Comparison of ENCODE assay signal across 8 cellular contexts in genomic region chr21:42061866-42062542, GRCh38. TPM values are rescaled to one million over a fixed set of nuclear protein-coding genes. Genes with fewer than 3 reads are reported as not detected.
DNase-seq lines count a peak whose midpoint lies in the region; ATAC-seq and TF ChIP-seq lines count a peak whose summit lies in the region.

No MANE protein-coding gene starts in this region.

- H3K79me2 ChIP-seq in OCI-LY7 (ENCODE audit: insufficient read depth, low read depth, low read length), result peaks cover 14% of the 10 kb centered on the region; the same call in 1 of the 2 replicates

- DNase-seq in OCI-LY7 (ENCODE audit: low spot score) (peak; percentile 93), NCI-H1694 treated with DMSO at 0.1 percent for 48 hours (lab: John Stamatoyannopoulos, UW) (no peak), inferior parietal cortex (ENCODE audit: extremely low spot score) (no peak), HT-29 (ENCODE audit: low spot score) (no peak)
- DNase-seq in stimulated activated CD8-positive, alpha-beta memory T cell treated with anti-CD3 and anti-CD28 coated beads, Interleukin-4, amount 100 ng/mL, for 24 hours (ENCODE audit: low read depth), result peak; percentile 30

- H3K36me3 ChIP-seq in OCI-LY7 (ENCODE audit: insufficient read depth, low read length), result no peaks in the 10 kb centered on the region

- ATAC-seq in GM18517 (IDR thresholded peaks at IDR 0.05; ENCODE audit: unreplicated experiment) (peak; percentile 34), HG02642 (IDR thresholded peaks at IDR 0.05; ENCODE audit: poor library complexity, unreplicated experiment) (peak; percentile 22)

- no peak for TF ChIP-seq CTCF in OCI-LY7 (conservative IDR thresholded peaks at IDR 0.05; ENCODE audit: low read length)

- no peaks in the 10 kb centered on the region for H3K36me3 Mint-ChIP-seq in activated naive CD4-positive, alpha-beta T cell treated with anti-CD3 and anti-CD28 coated beads, Interleukin-2, amount 50 U/mL, for 24 hours

- H2AFZ ChIP-seq in OCI-LY7 (ENCODE audit: low read length), result no peak overlapping the region

- peak overlapping the region; percentile 41 for H3K27ac Mint-ChIP-seq in activated naive CD4-positive, alpha-beta T cell treated with anti-CD3 and anti-CD28 coated beads, Interleukin-2, amount 50 U/mL, for 24 hours

- peak overlapping the region; percentile 88 for H3K4me3 Mint-ChIP-seq in activated naive CD4-positive, alpha-beta T cell treated with anti-CD3 and anti-CD28 coated beads, Interleukin-2, amount 50 U/mL, for 24 hours

- H3K9me3 ChIP-seq in OCI-LY7 (ENCODE audit: low read length), result no peaks in the 10 kb centered on the region

- CTCF ChIA-PET in OCI-LY7 (lab: Charles Lee; ENCODE audit: unreplicated experiment), result no interaction called here

- peak overlapping the region; percentile 94 for H3K4me2 ChIP-seq in OCI-LY7 (ENCODE audit: low read length)

- H3K9me3 Mint-ChIP-seq in activated naive CD4-positive, alpha-beta T cell treated with anti-CD3 and anti-CD28 coated beads, Interleukin-2, amount 50 U/mL, for 24 hours, result no peaks in the 10 kb centered on the region

- POLR2A ChIA-PET in OCI-LY7 (lab: Charles Lee), result interaction anchor here (0.6 to 2.2 kb wide), 2 partner anchors 46 to 200 kb away, joined by 3 to 11 read pairs; no protein-coding TSS in a partner anchor

- no peaks in the 10 kb centered on the region for H4K20me1 ChIP-seq in OCI-LY7 (ENCODE audit: insufficient read depth, low read length)

- H3K9me2 ChIP-seq in OCI-LY7 (ENCODE audit: insufficient read depth, low read length), result no peaks in the 10 kb centered on the region

- peaks cover 71% of the 10 kb centered on the region for H3K4me1 ChIP-seq in OCI-LY7 (ENCODE audit: insufficient read depth, low read length, poor library complexity, severe bottlenecking)

- peak overlapping the region; percentile 93 for H3K27ac ChIP-seq in OCI-LY7 (ENCODE audit: low read depth, low read length, poor library complexity, severe bottlenecking)

- H3K4me3 ChIP-seq in OCI-LY7 (ENCODE audit: low read depth, low read length, poor library complexity, severe bottlenecking), result peak overlapping the region; percentile 68

- TSS peak; percentile 88 for BruUV-seq in OCI-LY7 (replicated peaks; lab: Mats Ljungman, UMichigan)

- H3K27me3 Mint-ChIP-seq in activated naive CD4-positive, alpha-beta T cell treated with anti-CD3 and anti-CD28 coated beads, Interleukin-2, amount 50 U/mL, for 24 hours, result no peaks in the 10 kb centered on the region

- peaks cover 64% of the 10 kb centered on the region for H3K4me1 Mint-ChIP-seq in activated naive CD4-positive, alpha-beta T cell treated with anti-CD3 and anti-CD28 coated beads, Interleukin-2, amount 50 U/mL, for 24 hours

- intact Hi-C loops in OCI-LY7 (cut with micrococcal nuclease; ENCODE audit: unreplicated experiment), result loop anchor here (1.0 to 10.0 kb wide), 10 partner anchors 45 to 637 kb away; partner anchors contain the start of genes MX1 and ZBTB21

RNA-seq across cellular contexts. Expression of gene UMODL1, which starts 9.1 kb away (rescaled TPM):
- total RNA-seq in OCI-LY7 (2014; rRNA removed; shearing (Covaris generic)), result 6.6 and 12.3 TPM in 2 replicates
- total RNA-seq in OCI-LY7 (2022), result 7.4 and 10.0 TPM in 2 replicates
- 0.08 TPM in 1 of 2 replicates, not detected in the other for total RNA-seq in HT-29 (2014; rRNA removed; shearing (Covaris generic))

RNA-seq across cellular contexts. Expression of gene ZBTB21, which starts 51.8 kb away (rescaled TPM):
- total RNA-seq in OCI-LY7 (2014; rRNA removed; shearing (Covaris generic)), result 10.0 and 12.4 TPM in 2 replicates
- 19.6 and 22.6 TPM in 2 replicates for total RNA-seq in OCI-LY7 (2022)
- 7.5 and 11.8 TPM in 2 replicates for total RNA-seq in HT-29 (2014; rRNA removed; shearing (Covaris generic))

Comparison
In these comparisons a context has a peak if more than half of its experiments do, and no peak if none do; other contexts are left out.
1. DNase-seq: peak in OCI-LY7 (single experiment) and stimulated activated CD8-positive, alpha-beta memory T cell treated with anti-CD3 and anti-CD28 coated beads, Interleukin-4, amount 100 ng/mL, for 24 hours (single experiment); none in NCI-H1694 treated with DMSO at 0.1 percent for 48 hours (single experiment), inferior parietal cortex (single experiment) and HT-29 (single experiment).